Comparison of ENCODE assay signal across 2 cellular contexts in the genomic region with DNA sequence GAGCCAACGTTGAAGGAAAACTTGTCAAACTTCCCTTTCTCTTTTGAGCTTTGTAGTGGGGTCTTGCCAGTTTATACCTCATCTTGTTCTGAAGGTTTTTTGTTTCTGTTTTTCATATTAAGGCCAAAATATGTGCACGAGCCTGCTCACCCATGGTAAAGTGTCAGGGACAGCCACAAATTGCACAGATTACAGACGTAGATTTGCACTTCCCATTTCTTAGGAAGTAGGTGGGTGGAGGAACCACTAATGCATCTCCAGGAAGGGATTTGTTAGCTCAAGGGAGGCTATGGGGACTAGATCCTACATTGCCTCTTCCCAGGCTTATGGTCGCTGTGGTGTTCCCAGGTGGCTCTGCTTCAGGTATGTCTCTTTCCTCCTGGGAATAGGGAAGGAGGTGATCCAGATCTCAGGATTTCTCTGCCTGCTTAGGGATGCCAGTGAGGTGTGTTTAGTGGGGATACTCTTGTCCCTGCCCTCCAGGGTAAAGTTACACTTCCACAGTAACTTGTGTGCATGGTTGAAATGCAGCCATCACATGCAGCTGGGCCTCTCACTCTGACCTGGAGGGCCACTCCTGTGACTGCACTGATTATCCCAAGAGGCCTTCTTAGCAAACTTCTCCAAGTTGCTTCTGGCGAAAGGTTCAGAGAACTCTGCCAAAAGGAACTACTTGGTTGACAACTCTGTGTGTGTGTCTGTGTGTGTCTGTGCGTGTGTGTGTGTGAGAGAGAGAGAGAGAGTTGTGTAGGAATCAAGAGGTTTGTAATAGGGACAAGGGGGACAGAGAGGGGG.
TF ChIP-seq lines count a peak whose summit lies in the region.

No MANE protein-coding gene starts in this region.

TF ChIP-seq in liver, 16 proteins besides CTCF, POLR2A, EP300 and RAD21:
- TF ChIP-seq, protein P1, sequence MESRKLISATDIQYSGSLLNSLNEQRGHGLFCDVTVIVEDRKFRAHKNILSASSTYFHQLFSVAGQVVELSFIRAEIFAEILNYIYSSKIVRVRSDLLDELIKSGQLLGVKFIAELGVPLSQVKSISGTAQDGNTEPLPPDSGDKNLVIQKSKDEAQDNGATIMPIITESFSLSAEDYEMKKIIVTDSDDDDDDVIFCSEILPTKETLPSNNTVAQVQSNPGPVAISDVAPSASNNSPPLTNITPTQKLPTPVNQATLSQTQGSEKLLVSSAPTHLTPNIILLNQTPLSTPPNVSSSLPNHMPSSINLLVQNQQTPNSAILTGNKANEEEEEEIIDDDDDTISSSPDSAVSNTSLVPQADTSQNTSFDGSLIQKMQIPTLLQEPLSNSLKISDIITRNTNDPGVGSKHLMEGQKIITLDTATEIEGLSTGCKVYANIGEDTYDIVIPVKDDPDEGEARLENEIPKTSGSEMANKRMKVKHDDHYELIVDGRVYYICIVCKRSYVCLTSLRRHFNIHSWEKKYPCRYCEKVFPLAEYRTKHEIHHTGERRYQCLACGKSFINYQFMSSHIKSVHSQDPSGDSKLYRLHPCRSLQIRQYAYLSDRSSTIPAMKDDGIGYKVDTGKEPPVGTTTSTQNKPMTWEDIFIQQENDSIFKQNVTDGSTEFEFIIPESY (IDR thresholded peaks at IDR 0.05), result no peak
- TF ChIP-seq, protein P2, sequence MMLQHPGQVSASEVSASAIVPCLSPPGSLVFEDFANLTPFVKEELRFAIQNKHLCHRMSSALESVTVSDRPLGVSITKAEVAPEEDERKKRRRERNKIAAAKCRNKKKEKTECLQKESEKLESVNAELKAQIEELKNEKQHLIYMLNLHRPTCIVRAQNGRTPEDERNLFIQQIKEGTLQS (IDR thresholded peaks at IDR 0.05), result no peak
- TF ChIP-seq, protein P3, sequence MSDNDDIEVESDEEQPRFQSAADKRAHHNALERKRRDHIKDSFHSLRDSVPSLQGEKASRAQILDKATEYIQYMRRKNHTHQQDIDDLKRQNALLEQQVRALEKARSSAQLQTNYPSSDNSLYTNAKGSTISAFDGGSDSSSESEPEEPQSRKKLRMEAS (IDR thresholded peaks at IDR 0.05), result no peak
- TF ChIP-seq HNF4A (conservative IDR thresholded peaks at IDR 0.05), result peak in 1 of 2 donors; percentile 35

TF ChIP-seq in HepG2, 621 proteins besides CTCF, POLR2A, EP300 and RAD21:
- TF ChIP-seq SMAD9 (CRISPR knock-in tag; IDR thresholded peaks at IDR 0.05) (no peak), ZNF629 (CRISPR knock-in tag; conservative IDR thresholded peaks at IDR 0.05) (no peak), ZIK1 (CRISPR knock-in tag; IDR thresholded peaks at IDR 0.05; ENCODE audit: borderline replicate concordance, low read depth) (no peak), ZNF552 (CRISPR knock-in tag; IDR thresholded peaks at IDR 0.05; ENCODE audit: borderline replicate concordance) (no peak)
- TF ChIP-seq, protein P4, sequence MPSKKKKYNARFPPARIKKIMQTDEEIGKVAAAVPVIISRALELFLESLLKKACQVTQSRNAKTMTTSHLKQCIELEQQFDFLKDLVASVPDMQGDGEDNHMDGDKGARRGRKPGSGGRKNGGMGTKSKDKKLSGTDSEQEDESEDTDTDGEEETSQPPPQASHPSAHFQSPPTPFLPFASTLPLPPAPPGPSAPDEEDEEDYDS (CRISPR knock-in tag; IDR thresholded peaks at IDR 0.05), result no peak
- TF ChIP-seq, protein P5, sequence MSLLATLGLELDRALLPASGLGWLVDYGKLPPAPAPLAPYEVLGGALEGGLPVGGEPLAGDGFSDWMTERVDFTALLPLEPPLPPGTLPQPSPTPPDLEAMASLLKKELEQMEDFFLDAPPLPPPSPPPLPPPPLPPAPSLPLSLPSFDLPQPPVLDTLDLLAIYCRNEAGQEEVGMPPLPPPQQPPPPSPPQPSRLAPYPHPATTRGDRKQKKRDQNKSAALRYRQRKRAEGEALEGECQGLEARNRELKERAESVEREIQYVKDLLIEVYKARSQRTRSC (CRISPR knock-in tag; IDR thresholded peaks at IDR 0.05; ENCODE audit: low read depth), result no peak
- TF ChIP-seq, protein P6, sequence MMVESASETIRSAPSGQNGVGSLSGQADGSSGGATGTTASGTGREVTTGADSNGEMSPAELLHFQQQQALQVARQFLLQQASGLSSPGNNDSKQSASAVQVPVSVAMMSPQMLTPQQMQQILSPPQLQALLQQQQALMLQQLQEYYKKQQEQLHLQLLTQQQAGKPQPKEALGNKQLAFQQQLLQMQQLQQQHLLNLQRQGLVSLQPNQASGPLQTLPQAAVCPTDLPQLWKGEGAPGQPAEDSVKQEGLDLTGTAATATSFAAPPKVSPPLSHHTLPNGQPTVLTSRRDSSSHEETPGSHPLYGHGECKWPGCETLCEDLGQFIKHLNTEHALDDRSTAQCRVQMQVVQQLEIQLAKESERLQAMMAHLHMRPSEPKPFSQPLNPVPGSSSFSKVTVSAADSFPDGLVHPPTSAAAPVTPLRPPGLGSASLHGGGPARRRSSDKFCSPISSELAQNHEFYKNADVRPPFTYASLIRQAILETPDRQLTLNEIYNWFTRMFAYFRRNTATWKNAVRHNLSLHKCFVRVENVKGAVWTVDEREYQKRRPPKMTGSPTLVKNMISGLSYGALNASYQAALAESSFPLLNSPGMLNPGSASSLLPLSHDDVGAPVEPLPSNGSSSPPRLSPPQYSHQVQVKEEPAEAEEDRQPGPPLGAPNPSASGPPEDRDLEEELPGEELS (CRISPR knock-in tag; IDR thresholded peaks at IDR 0.05), result no peak
TF ChIP-seq in HepG2: peak in this region for 0.
